ENCODE assay signal across 18 cellular contexts in the genomic region with DNA sequence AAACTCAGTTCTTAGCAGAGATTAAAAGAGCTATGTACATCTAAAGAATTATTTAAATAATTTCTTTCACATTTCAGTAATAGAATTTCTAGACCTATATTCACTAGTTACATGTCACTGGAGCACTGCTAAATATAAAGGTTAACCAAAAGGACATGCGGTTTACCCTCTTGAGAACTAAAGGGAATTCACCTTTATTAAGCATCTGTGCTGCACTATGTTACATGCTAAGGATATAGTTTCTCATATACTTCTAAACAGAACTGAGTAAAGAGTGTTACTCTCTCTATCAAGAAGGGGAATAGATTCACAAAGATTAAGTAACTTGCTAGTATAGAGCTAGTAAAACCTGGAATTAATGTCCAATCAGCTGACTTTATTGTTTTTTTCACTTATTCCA. TPM values are rescaled to one million over a fixed set of nuclear protein-coding genes. Genes with fewer than 3 reads are reported as not detected.
DNase-seq lines count a peak whose midpoint lies in the region; ATAC-seq, FAIRE-seq and TF ChIP-seq lines count a peak whose summit lies in the region.
"Had no signal": no experiment of that assay in that cellular context is flagged by ENCODE, and none has a peak within 500 bp of the region (broad histone marks: within the 10 kb centered on the region; RNA-seq: fewer than 3 reads in every experiment).

No MANE protein-coding gene starts in this region.

- FAIRE-seq in GM12878 (lab: Jason Lieb, UNC) = no peak

- no TSS peak for BruUV-seq in GM12878 (replicated peaks; lab: Mats Ljungman, UMichigan)

- SMC1A ChIA-PET in GM12878 (lab: Charles Lee; ENCODE audit: uncharacterized antibody, unreplicated experiment) = interaction anchor here (0.7 to 3.0 kb wide), 4 partner anchors 9 to 298 kb away, joined by 3 to 12 read pairs (median 4); partner anchors contain the start of gene FAAH2

- H4K20me1 ChIP-seq in GM12878 (ENCODE audit: control insufficient read depth, insufficient read depth) (no peaks in the 10 kb centered on the region), Karpas-422 (ENCODE audit: insufficient read depth, low read depth, low read length) (no peaks in the 10 kb centered on the region)

- no peak overlapping the region for H3K27ac ChIP-seq in GM12878 (ENCODE audit: control insufficient read depth, insufficient read depth)
- H3K27ac ChIP-seq in Karpas-422 (ENCODE audit: low read length) = no peak overlapping the region

- RAD21 ChIA-PET in GM12878 (lab: Charles Lee; ENCODE audit: unreplicated experiment) = interaction anchor here (2.8 to 2.9 kb wide), 2 partner anchors 10 to 260 kb away, joined by 10 read pairs; partner anchors contain the start of gene NBDY

- ATAC-seq in GM18858 (IDR thresholded peaks at IDR 0.05; ENCODE audit: unreplicated experiment) (peak; percentile 54), GM19395 (IDR thresholded peaks at IDR 0.05; ENCODE audit: unreplicated experiment) (peak; percentile 55), HG03095 (IDR thresholded peaks at IDR 0.05; ENCODE audit: unreplicated experiment) (peak; percentile 47), GM12878 (peak; percentile 52), HG03196 (IDR thresholded peaks at IDR 0.05; ENCODE audit: unreplicated experiment) (no peak)
- ATAC-seq: GM23338, PC-3 had no signal

- 6% methylated on average over 1 of the region's 1 CpG for WGBS in GM12878 (ENCODE audit: insufficient coverage, insufficient replicate concordance, low lambda C conversion rate, missing lambda C conversion rate)

- TF ChIP-seq CTCF in GM12878 (IDR thresholded peaks at IDR 0.05 in 2 of 3, conservative IDR thresholded peaks at IDR 0.05 in 1 of 3; ENCODE audit: control insufficient read depth in 2 of 3, extremely low read depth in 1 of 3, insufficient read depth in 1 of 3, low read depth in 3 of 3, low read length in 3 of 3) = no peak

- H3K79me2 ChIP-seq in GM12878 (ENCODE audit: control insufficient read depth, insufficient read depth, low read length) = no peaks in the 10 kb centered on the region
- no peaks in the 10 kb centered on the region for H3K79me2 ChIP-seq in Karpas-422 (ENCODE audit: low read length)

- POLR2A ChIA-PET in GM12878 (lab: Charles Lee) = interaction anchor here (0.9 kb wide), 1 partner anchor 224 kb away, joined by 3 read pairs; no protein-coding TSS in a partner anchor

- H3K9ac ChIP-seq in GM12878 (ENCODE audit: control insufficient read depth, insufficient read depth, low read length) (no peak overlapping the region), Karpas-422 (ENCODE audit: low read length) (no peak overlapping the region)

- TF ChIP-seq EP300 in GM12878 (IDR thresholded peaks at IDR 0.05; ENCODE audit: borderline replicate concordance in 1 of 2, control insufficient read depth in 1 of 2, low read depth in 2 of 2, low read length in 2 of 2) = no peak

- intact Hi-C loops in GM12878 (cut with micrococcal nuclease; ENCODE audit: unreplicated experiment) = loop anchor here (5.0 kb wide), 1 partner anchor 300 kb away; the partner anchor contains the start of gene FAAH2

- DNase-seq in GM12878 (ENCODE audit: low read depth, low spot score) = no peak
- DNase-seq in GOT3 (lab: John Stamatoyannopoulos, UW) = no peak
- DNase-seq in Karpas-422 = no peak
- no peak for DNase-seq in HT-29 (ENCODE audit: low spot score)
- DNase-seq: ACHN, Caco-2, KBM-7, NCI-H1048, NCI-H1436 treated with DMSO at 0.1 percent for 48 hours, NCI-H2081, NCI-H510A, NCI-H774, PC-3 had no signal

- no peaks in the 10 kb centered on the region for H3K27me3 ChIP-seq in GM12878 (replicated peaks in 1 of 2; ENCODE audit: control insufficient read depth in 2 of 2, insufficient read depth in 2 of 2, low read length in 1 of 2)
- no peaks in the 10 kb centered on the region for H3K27me3 ChIP-seq in Karpas-422 (ENCODE audit: low read length)

- H3K9me2 ChIP-seq in Karpas-422 (replicated peaks; ENCODE audit: insufficient read depth, low read length) = no peaks in the 10 kb centered on the region

- H3K4me3 ChIP-seq in GM12878 = no peak overlapping the region
- no peak overlapping the region for H3K4me3 ChIP-seq in Karpas-422 (ENCODE audit: low read length)
- H3K4me3 ChIP-seq: GM23338 had no signal

- H2AFZ ChIP-seq in GM12878 (ENCODE audit: control insufficient read depth, low read depth, low read length) (no peak overlapping the region), Karpas-422 (ENCODE audit: low read length) (no peak overlapping the region)
- H2AFZ ChIP-seq: GM23338 had no signal

- no peak for TF ChIP-seq RAD21 in GM12878 (IDR thresholded peaks at IDR 0.05; ENCODE audit: insufficient read depth, low read depth, low read length)

- in situ Hi-C loops in GM12878 (cut with MboI) = loop anchor here (25.0 kb wide), 5 partner anchors 150 to 1275 kb away; partner anchors contain the start of genes RRAGB, SPIN2A, UBQLN2 and ZXDA

- H3K4me1 ChIP-seq in GM12878 (ENCODE audit: control insufficient read depth, insufficient read depth, low read length) (no peaks in the 10 kb centered on the region), Karpas-422 (ENCODE audit: low read length) (no peaks in the 10 kb centered on the region)
- H3K4me1 ChIP-seq: Caco-2 had no signal

- H3K36me3 ChIP-seq in GM12878 (ENCODE audit: control insufficient read depth in 2 of 2, insufficient read depth in 2 of 2, low read length in 1 of 2) (no peaks in the 10 kb centered on the region), Karpas-422 (ENCODE audit: insufficient read depth, low read length) (no peaks in the 10 kb centered on the region)

- no peaks in the 10 kb centered on the region for H3K9me3 ChIP-seq in GM12878 (replicated peaks; ENCODE audit: control insufficient read depth, insufficient read depth, low read length)
- no peaks in the 10 kb centered on the region for H3K9me3 ChIP-seq in Karpas-422 (ENCODE audit: low read length)
- H3K9me3 ChIP-seq: Caco-2 had no signal

- no peak for TF ChIP-seq POLR2A in GM12878 (IDR thresholded peaks at IDR 0.05; ENCODE audit: low read depth, low read length)

- H3K4me2 ChIP-seq in GM12878 (ENCODE audit: control insufficient read depth, insufficient read depth) = no peak overlapping the region
- no peak overlapping the region for H3K4me2 ChIP-seq in Karpas-422 (ENCODE audit: low read depth, low read length, poor library complexity, severe bottlenecking)
- H3K4me2 ChIP-seq: GM23338 had no signal

- CTCF ChIA-PET in GM12878 (lab: Yijun Ruan, JAX) = interaction anchor here (1.0 to 2.2 kb wide), 4 partner anchors 10 to 185 kb away, joined by 3 to 15 read pairs (median 3); no protein-coding TSS in a partner anchor

TF ChIP-seq in GM12878, 131 proteins besides CTCF, POLR2A, EP300 and RAD21 (continues in another document):
- TF ChIP-seq KDM1A (IDR thresholded peaks at IDR 0.05; ENCODE audit: borderline replicate concordance) = no peak
- TF ChIP-seq POLR2AphosphoS5 (IDR thresholded peaks at IDR 0.05; ENCODE audit: low read length) = no peak
- TF ChIP-seq, protein P1, sequence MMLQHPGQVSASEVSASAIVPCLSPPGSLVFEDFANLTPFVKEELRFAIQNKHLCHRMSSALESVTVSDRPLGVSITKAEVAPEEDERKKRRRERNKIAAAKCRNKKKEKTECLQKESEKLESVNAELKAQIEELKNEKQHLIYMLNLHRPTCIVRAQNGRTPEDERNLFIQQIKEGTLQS (IDR thresholded peaks at IDR 0.05; ENCODE audit: borderline replicate concordance, extremely low read depth, low read depth, low read length) = no peak
- TF ChIP-seq, protein P2, sequence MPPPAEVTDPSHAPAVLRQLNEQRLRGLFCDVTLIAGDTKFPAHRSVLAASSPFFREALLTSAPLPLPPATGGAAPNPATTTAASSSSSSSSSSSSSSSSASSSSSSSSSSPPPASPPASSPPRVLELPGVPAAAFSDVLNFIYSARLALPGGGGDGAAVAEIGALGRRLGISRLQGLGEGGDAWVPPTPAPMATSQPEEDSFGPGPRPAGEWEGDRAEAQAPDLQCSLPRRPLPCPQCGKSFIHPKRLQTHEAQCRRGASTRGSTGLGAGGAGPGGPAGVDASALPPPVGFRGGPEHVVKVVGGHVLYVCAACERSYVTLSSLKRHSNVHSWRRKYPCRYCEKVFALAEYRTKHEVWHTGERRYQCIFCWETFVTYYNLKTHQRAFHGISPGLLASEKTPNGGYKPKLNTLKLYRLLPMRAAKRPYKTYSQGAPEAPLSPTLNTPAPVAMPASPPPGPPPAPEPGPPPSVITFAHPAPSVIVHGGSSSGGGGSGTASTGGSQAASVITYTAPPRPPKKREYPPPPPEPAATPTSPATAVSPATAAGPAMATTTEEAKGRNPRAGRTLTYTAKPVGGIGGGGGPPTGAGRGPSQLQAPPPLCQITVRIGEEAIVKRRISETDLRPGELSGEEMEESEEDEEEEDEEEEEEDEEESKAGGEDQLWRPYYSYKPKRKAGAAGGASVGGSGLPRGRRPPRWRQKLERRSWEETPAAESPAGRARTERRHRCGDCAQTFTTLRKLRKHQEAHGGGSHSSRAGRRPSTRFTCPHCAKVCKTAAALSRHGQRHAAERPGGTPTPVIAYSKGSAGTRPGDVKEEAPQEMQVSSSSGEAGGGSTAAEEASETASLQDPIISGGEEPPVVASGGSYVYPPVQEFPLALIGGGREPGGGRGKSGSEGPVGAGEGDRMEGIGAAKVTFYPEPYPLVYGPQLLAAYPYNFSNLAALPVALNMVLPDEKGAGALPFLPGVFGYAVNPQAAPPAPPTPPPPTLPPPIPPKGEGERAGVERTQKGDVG (CRISPR knock-in tag; IDR thresholded peaks at IDR 0.05) = no peak
- TF ChIP-seq WRNIP1 (IDR thresholded peaks at IDR 0.05; ENCODE audit: borderline replicate concordance, low read depth, low read length) = no peak
- TF ChIP-seq YY1 (IDR thresholded peaks at IDR 0.05; ENCODE audit: low read depth, low read length) = no peak
- no peak for TF ChIP-seq STAT1 (conservative IDR thresholded peaks at IDR 0.05)

RNA-seq across cellular contexts. Expression of gene SPIN3, which starts 7.6 kb away (rescaled TPM):
- total RNA-seq in GM12878 (2013; cell fraction: nucleolus; rRNA removed) = 55.3 and 58.0 TPM in 2 replicates
- total RNA-seq in GM12878 (2014; rRNA removed) (9.0 and 9.5 TPM in 2 replicates), GM12878 (2014; rRNA removed; fragmentation: Illumina TruSeq; extraction: Trizol) (7.1 and 7.8 TPM in 2 replicates), GM12878 (2021) (8.1 and 10.1 TPM in 2 replicates)
- polyA plus RNA-seq in GM12878 (2011; ENCODE audit: low read depth) = 6.3 TPM
- polyA plus RNA-seq in GM12878 (2011; rRNA removed) (12.3 and 16.7 TPM in 2 replicates), GM12878 (2014; fragmentation: Illumina TruSeq; extraction: Trizol) (10.2 and 13.1 TPM in 2 replicates), GM12878 (2014; fragmentation: Nextera tagmentation; extraction: Ambion mirVana) (1 to 10 TPM; 2.1 to 2.4 TPM), GM12878 (2014; rRNA removed) (11.3 and 11.9 TPM in 2 replicates), GM12878 (2016; fragmentation: Nextera tagmentation; extraction: Ambion mirVana) (10 to 100 TPM in 1 of 2 experiments, 1 to 10 TPM in 1; 6.5 to 10.1 TPM)
- polyA plus RNA-seq in GM12878 (2011; cell fraction: cytosol; rRNA removed) = 5.9 and 6.5 TPM in 2 replicates
- polyA plus RNA-seq in GM12878 (2011; cell fraction: nucleus; rRNA removed) = 32.4 and 33.0 TPM in 2 replicates
- polyA plus RNA-seq in GM12878 (2012) = 7.9 and 8.1 TPM in 2 replicates
- polyA minus RNA-seq in GM12878 (2011; rRNA and poly(A)+ RNA removed) = 8.0 and 9.1 TPM in 2 replicates
- polyA minus RNA-seq in GM12878 (2011; cell fraction: cytosol; rRNA and poly(A)+ RNA removed) = 2.2 and 3.6 TPM in 2 replicates
- polyA minus RNA-seq in GM12878 (2011; cell fraction: nucleus; rRNA and poly(A)+ RNA removed) = 18.3 and 24.3 TPM in 2 replicates
- not detected in 2 replicates for total RNA-seq in Karpas-422 (2014; rRNA removed; shearing (Covaris generic); ENCODE audit: low replicate concordance)
- 19.2 and 19.4 TPM in 2 replicates for total RNA-seq in HT-29 (2014; rRNA removed; shearing (Covaris generic))
